In the genomic region with DNA sequence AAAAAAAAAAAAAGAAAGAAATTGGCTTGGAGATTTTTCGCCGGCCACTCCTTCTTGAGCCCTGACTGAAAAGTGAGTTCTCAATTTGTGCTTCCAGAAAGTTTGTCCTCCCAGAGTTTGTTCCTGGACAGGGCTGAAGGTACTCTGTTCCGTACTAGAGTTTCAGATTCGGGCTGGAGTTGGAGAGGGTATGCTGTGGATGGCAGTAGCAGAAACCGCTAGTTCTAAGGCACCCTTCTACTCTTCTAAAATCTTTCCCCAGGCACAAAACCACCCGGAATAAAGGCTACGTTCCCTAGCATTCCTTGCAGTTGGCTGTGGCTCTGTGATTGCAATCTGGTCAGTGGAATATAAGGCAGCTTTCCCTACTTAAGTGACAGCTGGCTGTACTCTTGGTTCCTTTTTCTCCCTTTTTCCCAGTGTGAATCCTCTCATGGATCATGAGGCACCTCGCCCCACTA, we compare ENCODE assay signal across 7 cellular contexts. TPM values are rescaled to one million over a fixed set of nuclear protein-coding genes. Genes with fewer than 3 reads are reported as not detected.
DNase-seq lines count a peak whose midpoint lies in the region; ATAC-seq and TF ChIP-seq lines count a peak whose summit lies in the region.

No MANE protein-coding gene starts in this region.

- no peak for ATAC-seq in HG02759 (IDR thresholded peaks at IDR 0.05; ENCODE audit: unreplicated experiment)

- peak overlapping the region; percentile 91 for H3K27ac ChIP-seq in colonic mucosa

- intact Hi-C loops in colonic mucosa (cut with DNase I), result no loop called here

- peaks cover 12% of the 10 kb centered on the region for H3K4me1 ChIP-seq in colonic mucosa
- peaks cover 16% of the 10 kb centered on the region for H3K4me1 ChIP-seq in mucosa of stomach (ENCODE audit: control insufficient read depth, insufficient read depth, low read length)

- peak overlapping the region in 1 of 2 donors; percentile 61 for H3K9ac ChIP-seq in colonic mucosa (ENCODE audit: low read depth in 2 of 2, low read length in 2 of 2)
- H3K9ac ChIP-seq in mucosa of stomach (ENCODE audit: low read length), result peak overlapping the region; percentile 16

- DNase-seq in GM12865 (ENCODE audit: low read depth) (no peak), NCI-H69 (lab: John Stamatoyannopoulos, UW) (peak; percentile 42), colonic mucosa (no peak), ureter (ENCODE audit: low spot score) (no peak), NCI-H187 treated with DMSO at 0.1 percent for 48 hours (lab: John Stamatoyannopoulos, UW) (no peak)

- no peaks in the 10 kb centered on the region for H3K9me3 ChIP-seq in colonic mucosa
- H3K9me3 ChIP-seq in mucosa of stomach (ENCODE audit: control insufficient read depth, low read length), result no peaks in the 10 kb centered on the region

- H3K4me3 ChIP-seq in GM12865 (ENCODE audit: low read depth, low read length), result peak overlapping the region; percentile 69
- peak overlapping the region; percentile 70 for H3K4me3 ChIP-seq in colonic mucosa
- peak overlapping the region; percentile 3 for H3K4me3 ChIP-seq in mucosa of stomach (ENCODE audit: low read length)

- TF ChIP-seq CTCF in GM12865 (IDR thresholded peaks at IDR 0.05; ENCODE audit: insufficient read depth, low read depth, low read length, missing control alignments), result no peak
- no peak for TF ChIP-seq CTCF in colonic mucosa (IDR thresholded peaks at IDR 0.05)

- H3K27me3 ChIP-seq in colonic mucosa, result no peaks in the 10 kb centered on the region
- no peaks in the 10 kb centered on the region for H3K27me3 ChIP-seq in mucosa of stomach (ENCODE audit: control insufficient read depth, insufficient read depth, low read length)

- H3K36me3 ChIP-seq in colonic mucosa (peaks cover 12% of the 10 kb centered on the region), mucosa of stomach (ENCODE audit: control insufficient read depth, insufficient read depth, low read length) (peaks cover 6% of the 10 kb centered on the region)

RNA-seq across cellular contexts. Expression of gene HEATR6, which starts 0.7 kb away (rescaled TPM):
- total RNA-seq in colonic mucosa (10 to 100 TPM in 1 of 2 donors, 1 to 10 TPM in 1; 9.7 to 12.0 TPM), ureter (30.7 TPM)

Comparison
In these comparisons a context has a peak if more than half of its experiments do, and no peak if none do; other contexts are left out.
1. H3K4me3 ChIP-seq: peak in every context shown above with its lines; median percentile 70 in colonic mucosa; 69 in GM12865; 3 in mucosa of stomach.